Comparison of ENCODE assay signal across 8 cellular contexts in genomic region chrX:48025561-48025960, GRCh38. TPM values are rescaled to one million over a fixed set of nuclear protein-coding genes. Genes with fewer than 3 reads are reported as not detected.
DNase-seq lines count a peak whose midpoint lies in the region; ATAC-seq and TF ChIP-seq lines count a peak whose summit lies in the region.

No MANE protein-coding gene starts in this region.

- H3K27me3 Mint-ChIP-seq in progenitor cell of endocrine pancreas, result no peaks in the 10 kb centered on the region

- peaks cover 7% of the 10 kb centered on the region for H3K9me3 Mint-ChIP-seq in progenitor cell of endocrine pancreas (ENCODE audit: low read depth)

- no peaks in the 10 kb centered on the region for H3K9me3 ChIP-seq in suprapubic skin

- 15% methylated on average over 7 of the region's 7 CpGs for WGBS in suprapubic skin

- DNase-seq in ELF-1 (ENCODE audit: low read depth, low spot score), result peak; percentile 81
- DNase-seq in HS-27A (ENCODE audit: low read depth), result peak; percentile 35
- DNase-seq in NCI-H82 treated with DMSO at 0.1 percent for 48 hours (lab: John Stamatoyannopoulos, UW; ENCODE audit: unreplicated experiment), result peak; percentile 50
- DNase-seq in activated gamma-delta T cell treated with anti-CD3 and anti-CD28 coated beads, Interleukin-2, amount 50 U/mL, for 16 hours (ENCODE audit: low read depth), result peak; percentile 24
- DNase-seq in head of caudate nucleus, result peak in 32 of 42 donors; percentile 9 to 87 (median 52)
- DNase-seq in progenitor cell of endocrine pancreas (ENCODE audit: low spot score, unreplicated experiment), result no peak
- DNase-seq in suprapubic skin (ENCODE audit: low spot score in 2 of 2), result no peak

- no peaks in the 10 kb centered on the region for H3K27me3 ChIP-seq in suprapubic skin

- H3K4me1 ChIP-seq in suprapubic skin, result peaks cover 3% of the 10 kb centered on the region

- H3K4me1 Mint-ChIP-seq in progenitor cell of endocrine pancreas (ENCODE audit: low read depth), result peaks cover 7% of the 10 kb centered on the region

- no peak overlapping the region for H3K27ac Mint-ChIP-seq in progenitor cell of endocrine pancreas

- intact Hi-C loops in head of caudate nucleus (cut with DNase I), result loop anchor here (10.0 kb wide), 2 partner anchors 171 to 371 kb away; partner anchors contain the start of genes ELK1 and UXT

- TF ChIP-seq POLR2A in suprapubic skin (IDR thresholded peaks at IDR 0.05), result no peak

- H3K4me3 ChIP-seq in suprapubic skin, result no peak overlapping the region

- H3K36me3 Mint-ChIP-seq in progenitor cell of endocrine pancreas (ENCODE audit: insufficient read depth), result peaks cover 2% of the 10 kb centered on the region

- TF ChIP-seq CTCF in progenitor cell of endocrine pancreas (IDR thresholded peaks at IDR 0.05; ENCODE audit: unreplicated experiment), result peak; percentile 59
- peak in 1 of 2 donors; percentile 41 for TF ChIP-seq CTCF in suprapubic skin (IDR thresholded peaks at IDR 0.05)

- no peak overlapping the region for H3K27ac ChIP-seq in suprapubic skin

- TF ChIP-seq EP300 in suprapubic skin (IDR thresholded peaks at IDR 0.05), result no peak

- H3K36me3 ChIP-seq in suprapubic skin, result no peaks in the 10 kb centered on the region

- ATAC-seq in HG03457 (IDR thresholded peaks at IDR 0.05; ENCODE audit: unreplicated experiment), result no peak

- H3K4me3 Mint-ChIP-seq in progenitor cell of endocrine pancreas (ENCODE audit: low read depth), result no peak overlapping the region

RNA-seq across cellular contexts. Expression of gene SPACA5, which starts 18.8 kb away (rescaled TPM):
- total RNA-seq in progenitor cell of endocrine pancreas (not detected in 2 replicates), suprapubic skin (not detected)

RNA-seq across cellular contexts. Expression of gene ZNF182, which starts 21.8 kb away (rescaled TPM):
- total RNA-seq in progenitor cell of endocrine pancreas (11.0 TPM in 2 replicates), suprapubic skin (1 to 10 TPM; 2.1 to 6.7 (median 3.3) TPM)

RNA-seq across cellular contexts. Expression of gene ZNF630, which starts 45.9 kb away (rescaled TPM):
- total RNA-seq in progenitor cell of endocrine pancreas (2.7 and 3.0 TPM in 2 replicates), suprapubic skin (1 to 10 TPM; 2.0 to 9.8 (median 3.6) TPM)

Comparison
In these comparisons a context has a peak if more than half of its experiments do, and no peak if none do; other contexts are left out.
1. DNase-seq: peak in ELF-1 (single experiment), HS-27A (single experiment), NCI-H82 treated with DMSO at 0.1 percent for 48 hours (single experiment), activated gamma-delta T cell treated with anti-CD3 and anti-CD28 coated beads, Interleukin-2, amount 50 U/mL, for 16 hours (single experiment) and head of caudate nucleus (32 of 42); none in progenitor cell of endocrine pancreas (single experiment) and suprapubic skin (0 of 2).